22 cellular contexts compared by ENCODE assay signal in genomic region chr10:19014034-19014433, GRCh38. TPM values are rescaled to one million over a fixed set of nuclear protein-coding genes. Genes with fewer than 3 reads are reported as not detected.
DNase-seq lines count a peak whose midpoint lies in the region; ATAC-seq and TF ChIP-seq lines count a peak whose summit lies in the region.
"Had no signal": no experiment of that assay in that cellular context is flagged by ENCODE, and none has a peak within 500 bp of the region (broad histone marks: within the 10 kb centered on the region; RNA-seq: fewer than 3 reads in every experiment).

No MANE protein-coding gene starts in this region.

- H3K27me3 ChIP-seq in breast epithelium = no peaks in the 10 kb centered on the region
- H3K27me3 ChIP-seq: body of pancreas, hepatocyte, upper lobe of left lung had no signal

- no peaks in the 10 kb centered on the region for H3K27me3 Mint-ChIP-seq in MCF 10A (ENCODE audit: insufficient read depth, unreplicated experiment)

- no peaks in the 10 kb centered on the region for H3K9me3 ChIP-seq in breast epithelium
- H3K9me3 ChIP-seq: body of pancreas had no signal

- POLR2A ChIA-PET in MCF 10A (lab: Yijun Ruan, JAX) = no interaction called here

- no peaks in the 10 kb centered on the region for H3K36me3 ChIP-seq in breast epithelium
- H3K36me3 ChIP-seq: upper lobe of left lung had no signal

- H3K36me3 Mint-ChIP-seq in MCF 10A (ENCODE audit: insufficient read depth, unreplicated experiment) = no peaks in the 10 kb centered on the region
- H3K36me3 Mint-ChIP-seq: CD8-positive, alpha-beta T cell had no signal

- TF ChIP-seq CTCF in MCF 10A (IDR thresholded peaks at IDR 0.05; ENCODE audit: unreplicated experiment) = no peak
- TF ChIP-seq CTCF in breast epithelium (IDR thresholded peaks at IDR 0.05) = no peak
- TF ChIP-seq CTCF in fibroblast of villous mesenchyme (IDR thresholded peaks at IDR 0.05; ENCODE audit: insufficient read depth, low read depth, low read length) = no peak

- DNase-seq in MCF 10A (ENCODE audit: unreplicated experiment) = peak; percentile 88
- no peak for DNase-seq in breast epithelium (ENCODE audit: low spot score in 2 of 2)
- DNase-seq in astrocyte of the hippocampus (ENCODE audit: low read depth, low spot score) = peak; percentile 40
- peak; percentile 38 for DNase-seq in fibroblast of villous mesenchyme (ENCODE audit: low read depth)
- DNase-seq in posterior vena cava (ENCODE audit: low spot score) = no peak
- no peak for DNase-seq in NCI-H1105 (lab: John Stamatoyannopoulos, UW)
- DNase-seq in NCI-H82 treated with DMSO at 0.1 percent for 48 hours (lab: John Stamatoyannopoulos, UW; ENCODE audit: unreplicated experiment) = no peak
- DNase-seq: 8988T; activated CD4-positive, alpha-beta T cell treated with anti-CD3 and anti-CD28 coated beads, Interleukin-2, amount 50 U/mL, for 1 hour; activated naive CD4-positive, alpha-beta T cell; body of pancreas; CD8-positive, alpha-beta T cell; DND-41; midbrain; NCI-H1694 treated with DMSO at 0.1 percent for 48 hours; NCI-H446 treated with DMSO at 0.1 percent for 48 hours; stimulated activated naive CD8-positive, alpha-beta T cell treated with anti-CD3 and anti-CD28 coated beads, Interleukin-15, Interleukin-2, amounts not matched to agents 100 U/mL and 50 U/mL, for 24 hours; upper lobe of left lung had no signal

- no peak for TF ChIP-seq POLR2A in breast epithelium (IDR thresholded peaks at IDR 0.05)

- CTCF ChIA-PET in MCF 10A (lab: Yijun Ruan, JAX) = interaction anchor here (0.6 kb wide), 1 partner anchor 369 kb away, joined by 6 read pairs; no protein-coding TSS in a partner anchor

- peak overlapping the region; percentile 95 for H3K27ac Mint-ChIP-seq in MCF 10A (ENCODE audit: low read depth, unreplicated experiment)
- H3K27ac Mint-ChIP-seq: CD8-positive, alpha-beta T cell had no signal

- no peaks in the 10 kb centered on the region for H3K4me1 ChIP-seq in breast epithelium
- H3K4me1 ChIP-seq: body of pancreas, upper lobe of left lung had no signal

- no TSS peak for BruUV-seq in MCF 10A (replicated peaks; lab: Mats Ljungman, UMichigan)

- H3K27ac ChIP-seq in breast epithelium = no peak overlapping the region
- H3K27ac ChIP-seq: body of pancreas, hepatocyte, upper lobe of left lung had no signal

- no peak overlapping the region for H3K4me3 Mint-ChIP-seq in MCF 10A (ENCODE audit: unreplicated experiment)
- H3K4me3 Mint-ChIP-seq: CD8-positive, alpha-beta T cell had no signal

- ATAC-seq in HG03521 (IDR thresholded peaks at IDR 0.05; ENCODE audit: unreplicated experiment) = no peak
- ATAC-seq: body of pancreas; CD8-positive, alpha-beta T cell; stimulated activated naive CD8-positive, alpha-beta T cell treated with anti-CD3 and anti-CD28 coated beads, Interleukin-15, Interleukin-2, amounts not matched to agents 100 U/mL and 50 U/mL, for 24 hours had no signal

- no peak overlapping the region for H3K4me3 ChIP-seq in breast epithelium
- H3K4me3 ChIP-seq in fibroblast of villous mesenchyme (ENCODE audit: low read depth, low read length) = no peak overlapping the region
- H3K4me3 ChIP-seq: body of pancreas, hepatocyte, upper lobe of left lung had no signal

- H3K4me1 Mint-ChIP-seq in MCF 10A (ENCODE audit: insufficient read depth, unreplicated experiment) = peaks cover 16% of the 10 kb centered on the region

- intact Hi-C loops in MCF 10A (cut with micrococcal nuclease) (no loop called here), breast epithelium (cut with DNase I; ENCODE audit: low total_unique reads) (no loop called here), posterior vena cava (cut with DNase I) (no loop called here)

- H3K9me3 Mint-ChIP-seq in MCF 10A (ENCODE audit: unreplicated experiment) = no peaks in the 10 kb centered on the region

RNA-seq across cellular contexts. Expression of gene MALRD1, which starts 34.6 kb away (rescaled TPM):
- total RNA-seq in MCF 10A (2022) (not detected in 2 replicates), breast epithelium (1 to 10 TPM in 2 of 3 donors, under 1 TPM in 1; 0.96 to 8.6 (median 2.6) TPM), fibroblast of villous mesenchyme (0.32 and 1.7 TPM in 2 replicates), posterior vena cava (1 to 10 TPM in 1 of 2 donors, under 1 TPM in 1; 0.62 to 3.4 TPM)
- total RNA-seq: CD8-positive, alpha-beta T cell; dermis microvascular lymphatic vessel endothelial cell; OCI-LY7 had no signal

Comparison
In these comparisons a context has a peak if more than half of its experiments do, and no peak if none do; other contexts are left out.
1. DNase-seq: peak in MCF 10A (single experiment), astrocyte of the hippocampus (single experiment) and fibroblast of villous mesenchyme (single experiment); none in breast epithelium (0 of 2), posterior vena cava (single experiment), NCI-H1105 (single experiment) and NCI-H82 treated with DMSO at 0.1 percent for 48 hours (single experiment).